Comparison of ENCODE assay signal across 16 cellular contexts in genomic region chr10:101564490-101564991, GRCh38.
"Had no signal": no experiment of that assay in that cellular context is flagged by ENCODE, and none has a peak within 500 bp of the region (broad histone marks: within the 10 kb centered on the region; RNA-seq: fewer than 3 reads in every experiment).

No MANE protein-coding gene starts in this region.

- H3K27me3 ChIP-seq: brain microvascular endothelial cell had no signal

- DNase-seq: activated CD4-positive, alpha-beta T cell treated with anti-CD3 and anti-CD28 coated beads for 36 hours; activated CD8-positive, alpha-beta T cell treated with anti-CD3 and anti-CD28 coated beads for 36 hours; activated T-cell treated with anti-CD3 and anti-CD28 coated beads for 4 hours; amygdala; brain microvascular endothelial cell; cerebellar nuclear complex; hippocampal formation; left colon; mammary epithelial cell; natural killer cell; occipital lobe; stimulated activated CD4-positive, alpha-beta T cell treated with anti-CD3 and anti-CD28 coated beads, Interleukin-4, amount 100 ng/mL, for 1 hour; stimulated activated naive CD8-positive, alpha-beta T cell treated with anti-CD3 and anti-CD28 coated beads, Interleukin-15, amount 100 ng/mL, for 72 hours; T1000 had no signal

- ATAC-seq: activated CD4-positive, alpha-beta T cell treated with anti-CD3 and anti-CD28 coated beads for 36 hours; activated CD8-positive, alpha-beta T cell treated with anti-CD3 and anti-CD28 coated beads for 36 hours; esophagus mucosa; left colon; natural killer cell; stimulated activated naive CD8-positive, alpha-beta T cell treated with anti-CD3 and anti-CD28 coated beads, Interleukin-15, amount 100 ng/mL, for 72 hours had no signal

- H3K36me3 ChIP-seq: brain microvascular endothelial cell, vagina had no signal

- H3K4me3 ChIP-seq: vagina had no signal
